Comparison of ENCODE assay signal across 8 cellular contexts in genomic region chr11:6755303-6755952, GRCh38. TPM values are rescaled to one million over a fixed set of nuclear protein-coding genes. Genes with fewer than 3 reads are reported as not detected.
DNase-seq lines count a peak whose midpoint lies in the region; ATAC-seq and TF ChIP-seq lines count a peak whose summit lies in the region.

No MANE protein-coding gene starts in this region.

- H2AFZ ChIP-seq in SU-DHL-6 (ENCODE audit: low read depth, low read length, severe bottlenecking), result no peak overlapping the region

- no peak overlapping the region for H3K4me2 ChIP-seq in SU-DHL-6 (ENCODE audit: low read depth, low read length, poor library complexity, severe bottlenecking)

- DNase-seq in SIG-M5 treated with dmso at 0.1 percent for 504 hours (lab: John Stamatoyannopoulos, UW; ENCODE audit: unreplicated experiment) (peak; percentile 13), SIG-M5 (lab: John Stamatoyannopoulos, UW) (no peak), mesothelial cell of epicardium (ENCODE audit: low spot score in 2 of 2, unreplicated experiment in 2 of 2) (peak in 1 of 2 experiments; percentile 44), omental fat pad (ENCODE audit: low spot score) (no peak)
- peak; percentile 27 to 50 (median 31) for DNase-seq in effector memory CD8-positive, alpha-beta T cell

- H3K36me3 ChIP-seq in HEK293 (ENCODE audit: control insufficient read depth in 2 of 2, insufficient read depth in 1 of 2, low read length in 2 of 2) (no peaks in the 10 kb centered on the region), SU-DHL-6 (ENCODE audit: low read length) (no peaks in the 10 kb centered on the region)

- no peaks in the 10 kb centered on the region for H3K27me3 ChIP-seq in SU-DHL-6 (ENCODE audit: low read length)

- H3K27ac ChIP-seq in HEK293 (ENCODE audit: extremely low read depth, low read depth, low read length), result no peak overlapping the region
- H3K27ac ChIP-seq in SU-DHL-6 (ENCODE audit: low read depth, low read length), result no peak overlapping the region

- no peaks in the 10 kb centered on the region for H3F3A ChIP-seq in SU-DHL-6 (ENCODE audit: insufficient read depth)

- H3K79me2 ChIP-seq in SU-DHL-6 (ENCODE audit: insufficient read depth, low read length), result no peaks in the 10 kb centered on the region

- H3K9ac ChIP-seq in SU-DHL-6 (ENCODE audit: low read length), result no peak overlapping the region

- no peaks in the 10 kb centered on the region for H3K9me3 Mint-ChIP-seq in effector memory CD8-positive, alpha-beta T cell
- no peaks in the 10 kb centered on the region for H3K9me3 Mint-ChIP-seq in mesothelial cell of epicardium

- peaks cover 0 to 13% of the 10 kb centered on the region in 2 donors for H3K4me1 Mint-ChIP-seq in effector memory CD8-positive, alpha-beta T cell (ENCODE audit: low read depth in 2 of 2)
- no peaks in the 10 kb centered on the region for H3K4me1 Mint-ChIP-seq in mesothelial cell of epicardium

- no peak overlapping the region for H3K27ac Mint-ChIP-seq in effector memory CD8-positive, alpha-beta T cell
- no peak overlapping the region for H3K27ac Mint-ChIP-seq in mesothelial cell of epicardium

- H3K27me3 Mint-ChIP-seq in effector memory CD8-positive, alpha-beta T cell, result peaks cover 0 to 4% of the 10 kb centered on the region in 2 donors
- H3K27me3 Mint-ChIP-seq in mesothelial cell of epicardium (ENCODE audit: low read depth), result peaks cover 3% of the 10 kb centered on the region

- no peaks in the 10 kb centered on the region for H3K4me1 ChIP-seq in HEK293 (ENCODE audit: control insufficient read depth, insufficient read depth, low read length)

- peak; percentile 59 for ATAC-seq in effector memory CD8-positive, alpha-beta T cell (replicated peaks)
- no peak for ATAC-seq in HG03439 (IDR thresholded peaks at IDR 0.05; ENCODE audit: unreplicated experiment)
- no peak for ATAC-seq in omental fat pad (ENCODE audit: low FRiP score)

- no peaks in the 10 kb centered on the region for H4K20me1 ChIP-seq in SU-DHL-6 (ENCODE audit: low read depth, low read length)

- TF ChIP-seq CTCF in HEK293 (tag by site-specific recombination; IDR thresholded peaks at IDR 0.05) (peak; percentile 20; the same call in 1 of the 2 replicates), SU-DHL-6 (IDR thresholded peaks at IDR 0.05; ENCODE audit: insufficient read depth, low read length, poor library complexity, severe bottlenecking) (peak; percentile 97), mesothelial cell of epicardium (IDR thresholded peaks at IDR 0.05; ENCODE audit: unreplicated experiment) (peak; percentile 90), omental fat pad (IDR thresholded peaks at IDR 0.05) (no peak)

- no peak overlapping the region for H3K4me3 Mint-ChIP-seq in effector memory CD8-positive, alpha-beta T cell
- H3K4me3 Mint-ChIP-seq in mesothelial cell of epicardium, result no peak overlapping the region

- H3K4me3 ChIP-seq in HEK293 (ENCODE audit: low read depth, low read length) (no peak overlapping the region), SU-DHL-6 (ENCODE audit: insufficient read depth, low read length, poor library complexity, severe bottlenecking) (no peak overlapping the region)

- H3K9me2 ChIP-seq in SU-DHL-6 (replicated peaks; ENCODE audit: insufficient read depth, low read length), result no peaks in the 10 kb centered on the region

- no peaks in the 10 kb centered on the region for H3K36me3 Mint-ChIP-seq in effector memory CD8-positive, alpha-beta T cell (ENCODE audit: insufficient read depth)
- no peaks in the 10 kb centered on the region for H3K36me3 Mint-ChIP-seq in mesothelial cell of epicardium

- CTCF ChIA-PET in HEK293 (lab: Yijun Ruan, JAX), result interaction anchor here (0.5 to 6.3 kb wide), 48 partner anchors 9 to 1703 kb away, joined by 3 to 83 read pairs (median 3); partner anchors contain the start of genes NLRP14 and ZNF214

- H3K9me3 ChIP-seq in HEK293 (ENCODE audit: control insufficient read depth, insufficient read depth, low read depth, low read length) (no peaks in the 10 kb centered on the region), SU-DHL-6 (ENCODE audit: insufficient read depth, low read length) (no peaks in the 10 kb centered on the region)

- POLR2A ChIA-PET in HEK293 (lab: Yijun Ruan, JAX), result no interaction called here

TF ChIP-seq in HEK293, 187 proteins besides CTCF, POLR2A, EP300 and RAD21:
- TF ChIP-seq ZNF654 (tag by site-specific recombination; IDR thresholded peaks at IDR 0.05; ENCODE audit: low read depth), result peak; percentile 22; the same call in 1 of the 2 replicates
- no peak for TF ChIP-seq ZNF677 (tag by site-specific recombination; IDR thresholded peaks at IDR 0.05)
TF ChIP-seq in HEK293: peak in this region for 1.

RNA-seq across cellular contexts. Expression of gene OR2AG2, which starts 16.3 kb away (rescaled TPM):
- total RNA-seq in mesothelial cell of epicardium (0.11 to 0.29 TPM (median 0.27 TPM) in 3 replicates), omental fat pad (not detected)

RNA-seq across cellular contexts. Expression of gene OR2AG1, which starts 27.4 kb away (rescaled TPM):
- total RNA-seq in mesothelial cell of epicardium, result not detected in 3 replicates
- total RNA-seq in omental fat pad, result not detected

RNA-seq across cellular contexts. Expression of gene OR6A2, which starts 44.1 kb away (rescaled TPM):
- total RNA-seq in mesothelial cell of epicardium (0.34 to 0.60 TPM (median 0.38 TPM) in 3 replicates), omental fat pad (under 1 TPM in 3 of 4 donors, not detected in 1; 0.13 to 0.47 (median 0.24) TPM)

Comparison
In these comparisons a context has a peak if more than half of its experiments do, and no peak if none do; other contexts are left out.
1. DNase-seq: peak in SIG-M5 treated with dmso at 0.1 percent for 504 hours (single experiment) and effector memory CD8-positive, alpha-beta T cell (3 of 3); none in SIG-M5 (single experiment) and omental fat pad (single experiment).
2. CTCF ChIP-seq: peak in HEK293 (single experiment), SU-DHL-6 (single experiment) and mesothelial cell of epicardium (single experiment); none in omental fat pad (0 of 3).